Comparison of ENCODE assay signal across 29 cellular contexts in genomic region chr19:39004403-39004802, GRCh38. TPM values are rescaled to one million over a fixed set of nuclear protein-coding genes. Genes with fewer than 3 reads are reported as not detected.
"Had no signal": no experiment of that assay in that cellular context is flagged by ENCODE, and none has a peak within 500 bp of the region (broad histone marks: within the 10 kb centered on the region; RNA-seq: fewer than 3 reads in every experiment).

No MANE protein-coding gene starts in this region.

- H3K27me3 ChIP-seq: neural progenitor cell, ovary, right lobe of liver, sigmoid colon, stomach, thyroid gland, tibial nerve, upper lobe of left lung, vagina had no signal

- H3K27ac ChIP-seq: neural progenitor cell, ovary, parathyroid adenoma, prostate gland, right lobe of liver, sigmoid colon, stomach, thoracic aorta, thyroid gland, tibial nerve, upper lobe of left lung, vagina had no signal

- H3K36me3 Mint-ChIP-seq: naive thymus-derived CD8-positive, alpha-beta T cell; natural killer cell treated with Interleukin-12 subunit alpha and Interleukin-12 subunit beta and Interleukin-15 and Interleukin-18, amount 100 ng/mL, for 72 hours; neural progenitor cell; stimulated activated effector memory CD8-positive, alpha-beta T cell treated with anti-CD3 and anti-CD28 coated beads, Interleukin-12 subunit alpha, Interleukin-12 subunit beta, amount 100 ng/mL, for 72 hours; stimulated activated naive B cell treated with anti-CD40 and anti-IgM and Interleukin-4, amounts not matched to agents 10 μg/mL and 1 μg/mL and 100 μg/mL, for 72 hours had no signal

- H3K9me3 Mint-ChIP-seq: naive thymus-derived CD8-positive, alpha-beta T cell; natural killer cell treated with Interleukin-12 subunit alpha and Interleukin-12 subunit beta and Interleukin-15 and Interleukin-18, amount 100 ng/mL, for 72 hours; nephron progenitor cell; neural progenitor cell; stimulated activated effector memory CD8-positive, alpha-beta T cell treated with anti-CD3 and anti-CD28 coated beads, Interleukin-12 subunit alpha, Interleukin-12 subunit beta, amount 100 ng/mL, for 72 hours; stimulated activated naive B cell treated with anti-CD40 and anti-IgM and Interleukin-4, amounts not matched to agents 10 μg/mL and 1 μg/mL and 100 μg/mL, for 72 hours; stimulated activated naive CD8-positive, alpha-beta T cell treated with anti-CD3 and anti-CD28 coated beads, Interleukin-15, Interleukin-2, amounts not matched to agents 100 ng/mL and 50 ng/mL, for 24 hours had no signal

- H3K4me2 ChIP-seq: neural progenitor cell had no signal

- H3K27ac Mint-ChIP-seq: naive thymus-derived CD8-positive, alpha-beta T cell; natural killer cell treated with Interleukin-12 subunit alpha and Interleukin-12 subunit beta and Interleukin-15 and Interleukin-18, amount 100 ng/mL, for 72 hours; nephron progenitor cell; neural progenitor cell; stimulated activated effector memory CD8-positive, alpha-beta T cell treated with anti-CD3 and anti-CD28 coated beads, Interleukin-12 subunit alpha, Interleukin-12 subunit beta, amount 100 ng/mL, for 72 hours; stimulated activated naive B cell treated with anti-CD40 and anti-IgM and Interleukin-4, amounts not matched to agents 10 μg/mL and 1 μg/mL and 100 μg/mL, for 72 hours; stimulated activated naive CD8-positive, alpha-beta T cell treated with anti-CD3 and anti-CD28 coated beads, Interleukin-15, Interleukin-2, amounts not matched to agents 100 ng/mL and 50 ng/mL, for 24 hours had no signal

- H3K9me3 ChIP-seq: ovary, prostate gland, right lobe of liver, sigmoid colon, stomach, thoracic aorta, thyroid gland, tibial nerve, upper lobe of left lung, vagina had no signal

- H3K4me1 Mint-ChIP-seq: naive thymus-derived CD8-positive, alpha-beta T cell; stimulated activated naive B cell treated with anti-CD40 and anti-IgM and Interleukin-4, amounts not matched to agents 10 μg/mL and 1 μg/mL and 100 μg/mL, for 72 hours had no signal

- DNase-seq: naive thymus-derived CD8-positive, alpha-beta T cell; nephron progenitor cell; occipital lobe; ovary; posterior cingulate gyrus; right cardiac atrium; right lobe of liver; sigmoid colon; small intestine; stimulated activated CD4-positive, alpha-beta T cell treated with anti-CD3 and anti-CD28 coated beads, Interleukin-15, amount 100 ng/mL, for 24 hours; stimulated activated CD4-positive, alpha-beta T cell treated with anti-CD3 and anti-CD28 coated beads, Interleukin-2, amount 100 ng/mL, for 24 hours; stimulated activated CD4-positive, alpha-beta T cell treated with anti-CD3 and anti-CD28 coated beads, Interleukin-2, amount 100 ng/mL, for 48 hours; stimulated activated CD4-positive, alpha-beta T cell treated with anti-CD3 and anti-CD28 coated beads, Interleukin-4, amount 100 ng/mL, for 24 hours; stimulated activated naive B cell treated with anti-CD40 and anti-IgM and Interleukin-4, amounts not matched to agents 10 μg/mL and 1 μg/mL and 100 μg/mL, for 72 hours; stimulated activated naive CD4-positive, alpha-beta T cell treated with Interleukin-2 at 50 U/mL for 16 hours; stomach; thyroid gland; trophoblast cell; upper lobe of left lung had no signal

- H3K4me1 ChIP-seq: neural progenitor cell, parathyroid adenoma, prostate gland, right lobe of liver, sigmoid colon, stomach, thyroid gland, tibial nerve, upper lobe of left lung, vagina had no signal

- H2AFZ ChIP-seq: neural progenitor cell, parathyroid adenoma had no signal

- ATAC-seq: naive thymus-derived CD8-positive, alpha-beta T cell; natural killer cell treated with Interleukin-12 subunit alpha and Interleukin-12 subunit beta and Interleukin-15 and Interleukin-18, amount 100 ng/mL, for 72 hours; right cardiac atrium; right lobe of liver; stimulated activated effector memory CD8-positive, alpha-beta T cell treated with anti-CD3 and anti-CD28 coated beads, Interleukin-12 subunit alpha, Interleukin-12 subunit beta, amount 100 ng/mL, for 72 hours; stimulated activated naive B cell treated with anti-CD40 and anti-IgM and Interleukin-4, amounts not matched to agents 10 μg/mL and 1 μg/mL and 100 μg/mL, for 72 hours had no signal

- H3K79me2 ChIP-seq: parathyroid adenoma had no signal

- H3K4me3 ChIP-seq: neural progenitor cell, ovary, prostate gland, right lobe of liver, sigmoid colon, stomach, thoracic aorta, thyroid gland, tibial nerve, upper lobe of left lung, vagina had no signal

- FAIRE-seq: small intestine, urothelium cell line had no signal

- H3K9ac ChIP-seq: neural progenitor cell, parathyroid adenoma had no signal

- H3K4me3 Mint-ChIP-seq: natural killer cell treated with Interleukin-12 subunit alpha and Interleukin-12 subunit beta and Interleukin-15 and Interleukin-18, amount 100 ng/mL, for 72 hours; nephron progenitor cell; neural progenitor cell; stimulated activated effector memory CD8-positive, alpha-beta T cell treated with anti-CD3 and anti-CD28 coated beads, Interleukin-12 subunit alpha, Interleukin-12 subunit beta, amount 100 ng/mL, for 72 hours; stimulated activated naive B cell treated with anti-CD40 and anti-IgM and Interleukin-4, amounts not matched to agents 10 μg/mL and 1 μg/mL and 100 μg/mL, for 72 hours; stimulated activated naive CD8-positive, alpha-beta T cell treated with anti-CD3 and anti-CD28 coated beads, Interleukin-15, Interleukin-2, amounts not matched to agents 100 ng/mL and 50 ng/mL, for 24 hours had no signal

- H3K36me3 ChIP-seq: neural progenitor cell, ovary, prostate gland, right lobe of liver, sigmoid colon, stomach, thoracic aorta, thyroid gland, tibial nerve, upper lobe of left lung, vagina had no signal

RNA-seq across cellular contexts. Expression of gene FBXO27, which starts 27.9 kb away (rescaled TPM):
- total RNA-seq: naive thymus-derived CD8-positive, alpha-beta T cell had no signal

RNA-seq across cellular contexts. Expression of gene FBXO17, which starts 28.9 kb away (rescaled TPM):
- total RNA-seq: naive thymus-derived CD8-positive, alpha-beta T cell; natural killer cell treated with Interleukin-12 subunit alpha and Interleukin-12 subunit beta and Interleukin-15 and Interleukin-18, amount 100 ng/mL, for 72 hours had no signal
- polyA plus RNA-seq: naive thymus-derived CD8-positive, alpha-beta T cell had no signal
